ENCODE assay signal across 8 cellular contexts in the genomic region with DNA sequence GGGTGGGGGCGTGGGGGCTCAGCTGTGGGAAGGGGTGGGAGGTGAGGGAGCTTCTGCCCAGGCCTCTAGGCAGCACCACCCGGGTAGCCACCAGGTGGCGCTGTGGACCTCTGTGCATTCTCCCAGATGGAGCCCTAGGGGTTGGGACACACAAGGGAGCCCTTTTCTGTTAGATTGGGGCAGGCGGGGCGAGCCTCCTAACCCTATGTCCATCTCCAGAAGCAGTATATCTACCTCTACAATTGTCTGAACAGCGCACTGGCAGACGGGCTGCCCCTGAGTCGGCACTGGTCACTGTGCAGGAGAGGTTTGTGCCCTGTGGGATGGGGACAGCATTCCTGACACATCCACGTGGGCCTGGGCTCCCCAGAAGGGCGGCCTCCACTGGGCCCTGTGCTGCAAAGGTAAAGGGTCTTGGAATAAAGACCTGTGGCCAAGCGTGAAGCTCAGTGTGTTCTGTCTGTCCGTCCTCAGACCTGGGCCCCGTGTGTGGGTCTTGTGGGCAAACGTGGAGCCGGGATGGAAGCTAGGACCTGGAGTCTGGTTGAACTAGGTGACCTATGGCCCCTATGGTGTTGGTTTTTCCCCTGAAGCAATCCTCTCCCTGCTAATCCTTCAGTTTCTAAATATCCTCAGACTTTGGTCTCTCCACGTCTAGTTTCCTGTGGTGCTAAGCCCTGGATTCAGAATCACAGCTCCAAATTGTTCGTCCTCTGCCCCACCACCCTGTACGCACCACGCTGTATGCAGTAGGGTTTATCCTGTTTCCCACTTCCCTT. TPM values are rescaled to one million over a fixed set of nuclear protein-coding genes. Genes with fewer than 3 reads are reported as not detected.
DNase-seq lines count a peak whose midpoint lies in the region; ATAC-seq, FAIRE-seq and TF ChIP-seq lines count a peak whose summit lies in the region.

No MANE protein-coding gene starts in this region.

- no peaks in the 10 kb centered on the region for H3K36me3 Mint-ChIP-seq in activated CD4-positive, alpha-beta T cell treated with anti-CD3 and anti-CD28 coated beads, Interleukin-2, amount 10 ng/mL, durations not matched to agents 7 days and 5 days (ENCODE audit: low read depth)

- TF ChIP-seq CTCF in A673 (conservative IDR thresholded peaks at IDR 0.05; ENCODE audit: low read depth, low read length) (peak; percentile 70), colonic mucosa (IDR thresholded peaks at IDR 0.05) (peak; percentile 83), lung (IDR thresholded peaks at IDR 0.05; ENCODE audit: control extremely low read depth, extremely low read depth) (peak; percentile 24)

- peak; percentile 81 for DNase-seq in A673 (ENCODE audit: low spot score)
- peak; percentile 66 for DNase-seq in GM12892 (ENCODE audit: insufficient read length)
- peak; percentile 89 for DNase-seq in NCI-H2196 (lab: John Stamatoyannopoulos, UW; ENCODE audit: unreplicated experiment)
- DNase-seq in activated CD4-positive, alpha-beta T cell treated with anti-CD3 and anti-CD28 coated beads, Interleukin-2, amount 10 ng/mL, durations not matched to agents 7 days and 5 days: peak; percentile 79
- peak; percentile 83 for DNase-seq in colonic mucosa
- DNase-seq in lung (ENCODE audit: low spot score): peak; percentile 76
- DNase-seq in stimulated activated CD8-positive, alpha-beta memory T cell treated with anti-CD3 and anti-CD28 coated beads, Interleukin-15, amount 100 ng/mL, for 24 hours (ENCODE audit: low read depth): peak; percentile 76

- H3K9ac ChIP-seq in colonic mucosa (ENCODE audit: low read depth in 2 of 2, low read length in 2 of 2): no peak overlapping the region

- H3K4me3 Mint-ChIP-seq in activated CD4-positive, alpha-beta T cell treated with anti-CD3 and anti-CD28 coated beads, Interleukin-2, amount 10 ng/mL, durations not matched to agents 7 days and 5 days: no peak overlapping the region

- no peaks in the 10 kb centered on the region for H3K4me1 ChIP-seq in A673 (ENCODE audit: insufficient read depth, low read length, poor library complexity, severe bottlenecking)
- H3K4me1 ChIP-seq in colonic mucosa: no peaks in the 10 kb centered on the region
- peaks cover 0 to 2% of the 10 kb centered on the region in 2 donors for H3K4me1 ChIP-seq in lung (ENCODE audit: control insufficient read depth in 2 of 2, insufficient read depth in 2 of 2, low read length in 2 of 2)

- FAIRE-seq in GM12892 (lab: Jason Lieb, UNC): peak; percentile 90

- POLR2A ChIA-PET in A673 (lab: Charles Lee; ENCODE audit: low non-redundant PET): interaction anchor here (0.6 kb wide), 1 partner anchor 12 kb away, joined by 3 read pairs; no protein-coding TSS in a partner anchor
- POLR2A ChIA-PET in activated CD4-positive, alpha-beta T cell treated with anti-CD3 and anti-CD28 coated beads, Interleukin-2, amount 10 ng/mL, durations not matched to agents 7 days and 5 days (lab: Charles Lee): no interaction called here

- intact Hi-C loops in A673 (cut with micrococcal nuclease; ENCODE audit: unreplicated experiment): no loop called here
- intact Hi-C loops in colonic mucosa (cut with DNase I): loop anchor here (2.0 to 5.0 kb wide), 2 partner anchors 126 to 528 kb away; no protein-coding TSS in a partner anchor

- no peaks in the 10 kb centered on the region for H3K36me3 ChIP-seq in A673 (ENCODE audit: insufficient read depth, low read length, poor library complexity, severe bottlenecking)
- no peaks in the 10 kb centered on the region for H3K36me3 ChIP-seq in colonic mucosa
- no peaks in the 10 kb centered on the region for H3K36me3 ChIP-seq in lung (ENCODE audit: control insufficient read depth in 2 of 2, insufficient read depth in 2 of 2, low read length in 2 of 2)

- H3K27me3 ChIP-seq in A673 (replicated peaks; ENCODE audit: insufficient read depth, low read depth, low read length, poor library complexity) (peaks cover 15% of the 10 kb centered on the region), colonic mucosa (peaks cover 14% of the 10 kb centered on the region), lung (ENCODE audit: control insufficient read depth, insufficient read depth) (no peaks in the 10 kb centered on the region)

- no peaks in the 10 kb centered on the region for H3K9me3 ChIP-seq in A673 (ENCODE audit: low read depth, low read length, poor library complexity, severe bottlenecking)
- no peaks in the 10 kb centered on the region for H3K9me3 ChIP-seq in colonic mucosa
- H3K9me3 ChIP-seq in lung (ENCODE audit: control insufficient read depth in 2 of 2, insufficient read depth in 1 of 2, low read length in 1 of 2): no peaks in the 10 kb centered on the region

- CTCF ChIA-PET in A673 (lab: Charles Lee): interaction anchor here (0.6 to 1.7 kb wide), 4 partner anchors 34 to 530 kb away, joined by 3 to 13 read pairs (median 4); no protein-coding TSS in a partner anchor
- CTCF ChIA-PET in activated CD4-positive, alpha-beta T cell treated with anti-CD3 and anti-CD28 coated beads, Interleukin-2, amount 10 ng/mL, durations not matched to agents 7 days and 5 days (lab: Charles Lee): interaction anchor here (0.6 to 3.0 kb wide), 11 partner anchors 10 to 530 kb away, joined by 3 to 8 read pairs (median 3); no protein-coding TSS in a partner anchor

- H3K27ac Mint-ChIP-seq in activated CD4-positive, alpha-beta T cell treated with anti-CD3 and anti-CD28 coated beads, Interleukin-2, amount 10 ng/mL, durations not matched to agents 7 days and 5 days: no peak overlapping the region

- H3K4me3 ChIP-seq in A673 (ENCODE audit: low read depth, low read length, poor library complexity, severe bottlenecking) (no peak overlapping the region), colonic mucosa (no peak overlapping the region), lung (no peak overlapping the region)

- H3K27ac ChIP-seq in A673 (ENCODE audit: low read depth, low read length, poor library complexity, severe bottlenecking): no peak overlapping the region
- H3K27ac ChIP-seq in colonic mucosa: no peak overlapping the region
- H3K27ac ChIP-seq in lung (ENCODE audit: low read depth in 1 of 2, low read length in 1 of 2): no peak overlapping the region

- no peak for TF ChIP-seq POLR2A in GM12892 (IDR thresholded peaks at IDR 0.05; ENCODE audit: low read depth, low read length)

- H3K27me3 Mint-ChIP-seq in activated CD4-positive, alpha-beta T cell treated with anti-CD3 and anti-CD28 coated beads, Interleukin-2, amount 10 ng/mL, durations not matched to agents 7 days and 5 days: peaks cover 11% of the 10 kb centered on the region

- H3K9me3 Mint-ChIP-seq in activated CD4-positive, alpha-beta T cell treated with anti-CD3 and anti-CD28 coated beads, Interleukin-2, amount 10 ng/mL, durations not matched to agents 7 days and 5 days: no peaks in the 10 kb centered on the region

- no TSS peak for BruUV-seq in A673 (replicated peaks; lab: Mats Ljungman, UMichigan)

- WGBS in lung, 2 donors: 60 to 63% methylated on average over 19 of the region's 19 CpGs

- H3K4me1 Mint-ChIP-seq in activated CD4-positive, alpha-beta T cell treated with anti-CD3 and anti-CD28 coated beads, Interleukin-2, amount 10 ng/mL, durations not matched to agents 7 days and 5 days: peaks cover 8% of the 10 kb centered on the region

- ATAC-seq in lung (ENCODE audit: insufficient read depth, low FRiP score) (no peak), HG02938 (IDR thresholded peaks at IDR 0.05; ENCODE audit: unreplicated experiment) (no peak)

RNA-seq across cellular contexts. Expression of a gene that starts 4.4 kb away (rescaled TPM):
- total RNA-seq in A673 (2021) (not detected in 2 replicates), colonic mucosa (1 to 10 TPM; 1.3 to 1.6 TPM), lung (1 to 10 TPM; 1.3 to 4.1 TPM)
- polyA plus RNA-seq in GM12892 (2012; ENCODE audit: missing spikeins): not detected
- not detected for total RNA-seq in activated CD4-positive, alpha-beta T cell treated with anti-CD3 and anti-CD28 coated beads, Interleukin-2, amount 10 ng/mL, durations not matched to agents 7 days and 5 days
- 1 to 10 TPM in 1 of 2 donors, under 1 TPM in 1; 0.57 to 1.3 TPM for polyA plus RNA-seq in lung

RNA-seq across cellular contexts. Expression of a gene that starts 28.8 kb away (rescaled TPM):
- total RNA-seq in A673 (2021) (0.72 and 2.2 TPM in 2 replicates), colonic mucosa (1 to 10 TPM; 2.0 to 2.9 TPM), lung (1 to 10 TPM; 4.5 to 6.9 TPM)
- 36.3 TPM for polyA plus RNA-seq in GM12892 (2012; ENCODE audit: missing spikeins)
- 100 to 1,000 TPM; 183 to 188 TPM for total RNA-seq in activated CD4-positive, alpha-beta T cell treated with anti-CD3 and anti-CD28 coated beads, Interleukin-2, amount 10 ng/mL, durations not matched to agents 7 days and 5 days
- polyA plus RNA-seq in lung: 10 to 100 TPM in 1 of 2 donors, 1 to 10 TPM in 1; 2.9 to 14.0 TPM

RNA-seq across cellular contexts. Expression of a gene that starts 44.7 kb away (rescaled TPM):
- 41.9 and 48.3 TPM in 2 replicates for total RNA-seq in A673 (2021)
- polyA plus RNA-seq in GM12892 (2012; ENCODE audit: missing spikeins): 12.4 TPM
- 10 to 100 TPM; 51.6 to 53.8 TPM for total RNA-seq in activated CD4-positive, alpha-beta T cell treated with anti-CD3 and anti-CD28 coated beads, Interleukin-2, amount 10 ng/mL, durations not matched to agents 7 days and 5 days
- total RNA-seq in colonic mucosa: 10 to 100 TPM; 30.3 to 57.0 TPM
- 10 to 100 TPM; 27.8 to 82.0 TPM for total RNA-seq in lung
- 10 to 100 TPM; 43.6 to 54.0 TPM for polyA plus RNA-seq in lung

Comparison
In these comparisons a context has a peak if more than half of its experiments do, and no peak if none do; other contexts are left out.
1. CTCF ChIP-seq: peak in every context shown above with its lines; median percentile 83 in colonic mucosa; 70 in A673; 24 in lung.
2. RNA of a gene that starts 28.8 kb away (total RNA-seq): 183 to 188 TPM in activated CD4-positive, alpha-beta T cell treated with anti-CD3 and anti-CD28 coated beads, Interleukin-2, amount 10 ng/mL, durations not matched to agents 7 days and 5 days; 4.5 to 6.9 TPM in lung, 2.0 to 2.9 TPM in colonic mucosa and 0.72 to 2.2 TPM in A673; every median in the first group is over 10 times any median in the second.
3. Peak in every context shown above with its lines, with median percentiles within 50 percentile points of each other: DNase-seq.